25 cellular contexts compared by ENCODE assay signal in genomic region chr16:72084445-72084844, GRCh38. TPM values are rescaled to one million over a fixed set of nuclear protein-coding genes. Genes with fewer than 3 reads are reported as not detected.
DNase-seq lines count a peak whose midpoint lies in the region; ATAC-seq, FAIRE-seq and TF ChIP-seq lines count a peak whose summit lies in the region.
"Had no signal": no experiment of that assay in that cellular context is flagged by ENCODE, and none has a peak within 500 bp of the region (broad histone marks: within the 10 kb centered on the region; RNA-seq: fewer than 3 reads in every experiment).

No MANE protein-coding gene starts in this region.

- TF ChIP-seq CTCF in left ventricle myocardium inferior (IDR thresholded peaks at IDR 0.05; ENCODE audit: borderline replicate concordance), result no peak
- TF ChIP-seq CTCF in HCT116 (IDR thresholded peaks at IDR 0.05 in 2 of 3, conservative IDR thresholded peaks at IDR 0.05 in 1 of 3; ENCODE audit: borderline replicate concordance in 1 of 3, insufficient read depth in 1 of 3, low read depth in 2 of 3, low read length in 2 of 3), result no peak
- TF ChIP-seq CTCF in GM12878 (IDR thresholded peaks at IDR 0.05 in 2 of 3, conservative IDR thresholded peaks at IDR 0.05 in 1 of 3; ENCODE audit: control insufficient read depth in 2 of 3, extremely low read depth in 1 of 3, insufficient read depth in 1 of 3, low read depth in 3 of 3, low read length in 3 of 3), result no peak

- RAD21 ChIA-PET in HCT116 (lab: Charles Lee; ENCODE audit: low non-redundant PET in 1 of 2, low total read pairs in 2 of 2, uncharacterized antibody in 2 of 2, unreplicated experiment in 2 of 2) (no interaction called here), GM12878 (lab: Charles Lee; ENCODE audit: unreplicated experiment) (no interaction called here)

- no peaks in the 10 kb centered on the region for H3K9me2 ChIP-seq in HCT116 (ENCODE audit: insufficient read depth)

- POLR2A ChIA-PET in HCT116 (lab: Charles Lee), result no interaction called here
- POLR2A ChIA-PET in GM12878 (lab: Charles Lee), result no interaction called here

- no peak for FAIRE-seq in GM12878 (lab: Jason Lieb, UNC)
- FAIRE-seq: A549, D721Med, GM12892, H54 had no signal

- H4K20me1 ChIP-seq in HCT116 (ENCODE audit: insufficient read depth), result no peaks in the 10 kb centered on the region
- H4K20me1 ChIP-seq in GM12878 (ENCODE audit: control insufficient read depth, insufficient read depth), result no peaks in the 10 kb centered on the region

- no peak overlapping the region for H3K27ac Mint-ChIP-seq in activated T-cell treated with anti-CD3 and anti-CD28 coated beads, Interleukin-2, amount 50 U/mL, for 72 hours
- H3K27ac Mint-ChIP-seq: CD14-positive monocyte; CD4-positive, alpha-beta T cell had no signal

- SMC1A ChIA-PET in GM12878 (lab: Charles Lee; ENCODE audit: uncharacterized antibody, unreplicated experiment), result interaction anchor here (1.2 to 1.5 kb wide), 2 partner anchors 7 to 15 kb away, joined by 3 read pairs; no protein-coding TSS in a partner anchor

- H3K9me3 ChIP-seq in left ventricle myocardium inferior (replicated peaks) (peaks cover 8% of the 10 kb centered on the region), HCT116 (ENCODE audit: control insufficient read depth in 1 of 2, insufficient read depth in 1 of 2, low read depth in 1 of 2, low read length in 2 of 2) (peaks cover 11 to 13% of the 10 kb centered on the region in 2 experiments; a peak in 2 of 4 replicates), GM12878 (replicated peaks; ENCODE audit: control insufficient read depth, insufficient read depth, low read length) (peaks cover 3% of the 10 kb centered on the region; the same call in 1 of the 3 replicates)
- H3K9me3 ChIP-seq: BE2C, HAP-1 had no signal

- H3K36me3 ChIP-seq in left ventricle myocardium inferior (peaks cover 51% of the 10 kb centered on the region), HCT116 (ENCODE audit: control insufficient read depth in 1 of 2, insufficient read depth in 2 of 2, low read length in 2 of 2) (peaks cover 21 to 25% of the 10 kb centered on the region in 2 experiments; a peak in 3 of 4 replicates), GM12878 (ENCODE audit: control insufficient read depth in 2 of 2, insufficient read depth in 2 of 2, low read length in 1 of 2) (peaks cover 4 to 16% of the 10 kb centered on the region in 2 experiments; a peak in 2 of 4 replicates)

- no peak for DNase-seq in left ventricle myocardium inferior
- DNase-seq in left cardiac atrium, result no peak
- no peak for DNase-seq in HCT116 (ENCODE audit: low read depth, low spot score)
- no peak for DNase-seq in GM12878 (ENCODE audit: low read depth, low spot score)
- no peak for DNase-seq in NCI-H187 treated with DMSO at 0.1 percent for 48 hours (lab: John Stamatoyannopoulos, UW)
- DNase-seq in activated T-cell treated with anti-CD3 and anti-CD28 coated beads, Interleukin-2, amount 50 U/mL, for 72 hours, result no peak
- DNase-seq: 8988T; ACHN; AML-193; BE2C; CD4-positive, alpha-beta T cell; CD8-positive, alpha-beta memory T cell; DMS 273 treated with DMSO at 0.1 percent for 48 hours; DMS79; GF-D8; GOT3 had no signal

- H3K27me3 ChIP-seq in left ventricle myocardium inferior (ENCODE audit: low read depth) (no peaks in the 10 kb centered on the region), HCT116 (ENCODE audit: insufficient read depth, low read length) (no peaks in the 10 kb centered on the region), GM12878 (replicated peaks in 1 of 2; ENCODE audit: control insufficient read depth in 2 of 2, insufficient read depth in 2 of 2, low read length in 1 of 2) (no peaks in the 10 kb centered on the region)
- H3K27me3 ChIP-seq: BE2C; BLaER1 treated with 17β-estradiol and CSF1 and Interleukin-3, amounts not matched to agents 10 nM and 100 nM had no signal

- H3K4me1 ChIP-seq in left ventricle myocardium inferior (peaks cover 13% of the 10 kb centered on the region), HCT116 (ENCODE audit: control insufficient read depth in 1 of 2, insufficient read depth in 2 of 2, low read length in 2 of 2) (peaks cover 9 to 18% of the 10 kb centered on the region in 2 experiments; a peak in 3 of 4 replicates), GM12878 (ENCODE audit: control insufficient read depth, insufficient read depth, low read length) (no peaks in the 10 kb centered on the region)
- H3K4me1 ChIP-seq: BE2C; BLaER1 treated with 17β-estradiol and CSF1 and Interleukin-3, amounts not matched to agents 10 nM and 100 nM; HAP-1 had no signal

- H2AFZ ChIP-seq in HCT116 (ENCODE audit: low read depth, low read length, poor library complexity, severe bottlenecking) (no peak overlapping the region), GM12878 (ENCODE audit: control insufficient read depth, low read depth, low read length) (no peak overlapping the region)

- TF ChIP-seq EP300 in GM12878 (IDR thresholded peaks at IDR 0.05; ENCODE audit: borderline replicate concordance in 1 of 2, control insufficient read depth in 1 of 2, low read depth in 2 of 2, low read length in 2 of 2), result no peak

- peaks cover 1 to 2% of the 10 kb centered on the region in 2 donors for H3K9me3 Mint-ChIP-seq in activated T-cell treated with anti-CD3 and anti-CD28 coated beads, Interleukin-2, amount 50 U/mL, for 72 hours

- H3K4me3 Mint-ChIP-seq in activated T-cell treated with anti-CD3 and anti-CD28 coated beads, Interleukin-2, amount 50 U/mL, for 72 hours, result no peak overlapping the region
- H3K4me3 Mint-ChIP-seq: CD14-positive monocyte; CD4-positive, alpha-beta T cell; CD8-positive, alpha-beta memory T cell had no signal

- intact Hi-C loops in left ventricle myocardium inferior (cut with micrococcal nuclease), result no loop called here
- intact Hi-C loops in left cardiac atrium (cut with DNase I), result no loop called here
- intact Hi-C loops in HCT116 (cut with micrococcal nuclease), result no loop called here
- intact Hi-C loops in GM12878 (cut with micrococcal nuclease; ENCODE audit: unreplicated experiment), result no loop called here

- H3K4me2 ChIP-seq in HCT116 (ENCODE audit: low read length) (no peak overlapping the region), GM12878 (ENCODE audit: control insufficient read depth, insufficient read depth) (no peak overlapping the region)
- H3K4me2 ChIP-seq: A549; BLaER1 treated with 17β-estradiol and CSF1 and Interleukin-3, amounts not matched to agents 10 nM and 100 nM had no signal

- H3K79me2 ChIP-seq in HCT116 (ENCODE audit: insufficient read depth, low read length) (no peaks in the 10 kb centered on the region), GM12878 (ENCODE audit: control insufficient read depth, insufficient read depth, low read length) (no peaks in the 10 kb centered on the region)

- no TSS peak for BruUV-seq in HCT116 (replicated peaks; lab: Mats Ljungman, UMichigan)
- BruUV-seq in GM12878 (replicated peaks; lab: Mats Ljungman, UMichigan), result no TSS peak

- peaks cover 18 to 31% of the 10 kb centered on the region in 2 donors for H3K36me3 Mint-ChIP-seq in activated T-cell treated with anti-CD3 and anti-CD28 coated beads, Interleukin-2, amount 50 U/mL, for 72 hours (ENCODE audit: insufficient read depth in 2 of 2)

- TF ChIP-seq POLR2A in HCT116 (IDR thresholded peaks at IDR 0.05; ENCODE audit: borderline replicate concordance, extremely low read depth, insufficient read depth, insufficient read length) (no peak), GM12878 (IDR thresholded peaks at IDR 0.05; ENCODE audit: low read depth, low read length) (no peak)

- H3K27ac ChIP-seq in left ventricle myocardium inferior (replicated peaks) (peak overlapping the region; percentile 73), HCT116 (ENCODE audit: low read depth, low read length) (no peak overlapping the region), GM12878 (ENCODE audit: control insufficient read depth, insufficient read depth) (no peak overlapping the region)
- H3K27ac ChIP-seq: A549; BLaER1 treated with 17β-estradiol and CSF1 and Interleukin-3, amounts not matched to agents 10 nM and 100 nM had no signal

- no peak overlapping the region for H3K4me3 ChIP-seq in left ventricle myocardium inferior
- H3K4me3 ChIP-seq in HCT116 (replicated peaks in 1 of 2; ENCODE audit: low read depth in 1 of 2, low read length in 2 of 2), result no peak overlapping the region
- H3K4me3 ChIP-seq in GM12878, result no peak overlapping the region
- H3K4me3 ChIP-seq: A549, HAP-1 had no signal

- H3K9ac ChIP-seq in HCT116 (ENCODE audit: low read length) (no peak overlapping the region), GM12878 (ENCODE audit: control insufficient read depth, insufficient read depth, low read length) (no peak overlapping the region)
- H3K9ac ChIP-seq: BLaER1 treated with 17β-estradiol and CSF1 and Interleukin-3, amounts not matched to agents 10 nM and 100 nM had no signal

- ATAC-seq in left cardiac atrium, result no peak
- no peak for ATAC-seq in HCT116
- ATAC-seq in GM12878, result no peak
- ATAC-seq in activated T-cell treated with anti-CD3 and anti-CD28 coated beads, Interleukin-2, amount 50 U/mL, for 72 hours (replicated peaks in 1 of 2), result no peak
- ATAC-seq: A549 had no signal

- TF ChIP-seq RAD21 in HCT116 (IDR thresholded peaks at IDR 0.05; ENCODE audit: low read depth) (no peak), GM12878 (IDR thresholded peaks at IDR 0.05; ENCODE audit: insufficient read depth, low read depth, low read length) (no peak)

- WGBS in GM12878 (ENCODE audit: insufficient coverage, insufficient replicate concordance, low lambda C conversion rate, missing lambda C conversion rate), result 98% methylated on average over 10 of the region's 10 CpGs

- CTCF ChIA-PET in HCT116 (lab: Charles Lee) (no interaction called here), GM12878 (lab: Yijun Ruan, JAX) (no interaction called here)

- H3K27me3 Mint-ChIP-seq in activated T-cell treated with anti-CD3 and anti-CD28 coated beads, Interleukin-2, amount 50 U/mL, for 72 hours (ENCODE audit: low read depth), result no peaks in the 10 kb centered on the region
- H3K27me3 Mint-ChIP-seq: CD4-positive, alpha-beta T cell; CD8-positive, alpha-beta memory T cell had no signal

- in situ Hi-C loops in GM12878 (cut with MboI), result no loop called here

- no peaks in the 10 kb centered on the region for H3K4me1 Mint-ChIP-seq in activated T-cell treated with anti-CD3 and anti-CD28 coated beads, Interleukin-2, amount 50 U/mL, for 72 hours (ENCODE audit: low read depth)
- H3K4me1 Mint-ChIP-seq: CD14-positive monocyte had no signal

RNA-seq across cellular contexts. Expression of gene TXNL4B, which starts 9.0 kb away (rescaled TPM):
- total RNA-seq in left ventricle myocardium inferior (6.7 TPM), left cardiac atrium (1 to 10 TPM; 6.5 to 7.8 TPM), HCT116 (2021; ENCODE audit: unreplicated experiment) (15.5 TPM), GM12878 (2014; rRNA removed) (13.3 and 15.2 TPM in 2 replicates), GM12878 (2014; rRNA removed; fragmentation: Illumina TruSeq; extraction: Trizol) (11.1 TPM in 2 replicates), GM12878 (2021) (14.0 and 17.2 TPM in 2 replicates)
- 7.3 and 8.4 TPM in 2 replicates for polyA plus RNA-seq in HCT116 (2012)
- total RNA-seq in GM12878 (2013; cell fraction: nucleolus; rRNA removed), result 15.0 and 18.1 TPM in 2 replicates
- polyA plus RNA-seq in GM12878 (2011; ENCODE audit: low read depth), result 8.4 TPM
- polyA plus RNA-seq in GM12878 (2011; rRNA removed) (24.0 and 42.1 TPM in 2 replicates), GM12878 (2014; fragmentation: Illumina TruSeq; extraction: Trizol) (16.2 and 16.3 TPM in 2 replicates), GM12878 (2014; fragmentation: Nextera tagmentation; extraction: Ambion mirVana) (10 to 100 TPM; 13.8 to 15.5 TPM), GM12878 (2014; rRNA removed) (13.4 and 16.9 TPM in 2 replicates), GM12878 (2016; fragmentation: Nextera tagmentation; extraction: Ambion mirVana) (10 to 100 TPM; 22.6 TPM)
- 14.6 and 16.4 TPM in 2 replicates for polyA plus RNA-seq in GM12878 (2011; cell fraction: cytosol; rRNA removed)
- polyA plus RNA-seq in GM12878 (2011; cell fraction: nucleus; rRNA removed), result 7.9 and 9.1 TPM in 2 replicates
- polyA plus RNA-seq in GM12878 (2012), result 10.7 and 11.5 TPM in 2 replicates
- polyA minus RNA-seq in GM12878 (2011; rRNA and poly(A)+ RNA removed), result 9.0 and 10.5 TPM in 2 replicates
- 4.4 and 5.4 TPM in 2 replicates for polyA minus RNA-seq in GM12878 (2011; cell fraction: cytosol; rRNA and poly(A)+ RNA removed)
- polyA minus RNA-seq in GM12878 (2011; cell fraction: nucleus; rRNA and poly(A)+ RNA removed), result 4.4 and 6.5 TPM in 2 replicates
- total RNA-seq in activated T-cell treated with anti-CD3 and anti-CD28 coated beads, Interleukin-2, amount 50 U/mL, for 72 hours, result 10 to 100 TPM; 29.3 to 34.4 TPM

RNA-seq across cellular contexts. Expression of gene DHX38, which starts 9.2 kb away (rescaled TPM):
- total RNA-seq in left ventricle myocardium inferior, result 38.7 TPM
- 10 to 100 TPM; 33.5 to 45.3 TPM for total RNA-seq in left cardiac atrium
- total RNA-seq in HCT116 (2021; ENCODE audit: unreplicated experiment), result 71.0 TPM
- 65.0 and 76.8 TPM in 2 replicates for polyA plus RNA-seq in HCT116 (2012)
- 75.4 and 90.2 TPM in 2 replicates for total RNA-seq in GM12878 (2013; cell fraction: nucleolus; rRNA removed)
- total RNA-seq in GM12878 (2014; rRNA removed), result 47.7 and 48.8 TPM in 2 replicates
- total RNA-seq in GM12878 (2014; rRNA removed; fragmentation: Illumina TruSeq; extraction: Trizol), result 32.7 and 38.8 TPM in 2 replicates
- total RNA-seq in GM12878 (2021), result 67.0 and 67.8 TPM in 2 replicates
- 41.8 TPM for polyA plus RNA-seq in GM12878 (2011; ENCODE audit: low read depth)
- polyA plus RNA-seq in GM12878 (2011; rRNA removed), result 23.9 and 35.7 TPM in 2 replicates
- 42.0 and 50.8 TPM in 2 replicates for polyA plus RNA-seq in GM12878 (2011; cell fraction: cytosol; rRNA removed)
- 179 and 255 TPM in 2 replicates for polyA plus RNA-seq in GM12878 (2011; cell fraction: nucleus; rRNA removed)
- polyA plus RNA-seq in GM12878 (2012), result 57.3 and 77.4 TPM in 2 replicates
- 39.0 and 40.3 TPM in 2 replicates for polyA plus RNA-seq in GM12878 (2014; fragmentation: Illumina TruSeq; extraction: Trizol)
- polyA plus RNA-seq in GM12878 (2014; fragmentation: Nextera tagmentation; extraction: Ambion mirVana), result 1 to 10 TPM; 2.1 to 5.8 TPM
- 51.7 and 60.3 TPM in 2 replicates for polyA plus RNA-seq in GM12878 (2014; rRNA removed)
- polyA plus RNA-seq in GM12878 (2016; fragmentation: Nextera tagmentation; extraction: Ambion mirVana), result 10 to 100 TPM; 46.1 to 47.1 TPM
- polyA minus RNA-seq in GM12878 (2011; rRNA and poly(A)+ RNA removed), result 65.1 and 79.6 TPM in 2 replicates
- polyA minus RNA-seq in GM12878 (2011; cell fraction: cytosol; rRNA and poly(A)+ RNA removed), result 23.4 and 33.1 TPM in 2 replicates
- 41.0 and 69.0 TPM in 2 replicates for polyA minus RNA-seq in GM12878 (2011; cell fraction: nucleus; rRNA and poly(A)+ RNA removed)
- total RNA-seq in activated T-cell treated with anti-CD3 and anti-CD28 coated beads, Interleukin-2, amount 50 U/mL, for 72 hours, result 10 to 100 TPM; 74.9 to 82.7 TPM

RNA-seq across cellular contexts. Expression of gene HPR, which starts 21.4 kb away (rescaled TPM):
- total RNA-seq in left ventricle myocardium inferior (67.8 TPM), left cardiac atrium (10 to 100 TPM in 1 of 2 donors, 1 to 10 TPM in 1; 9.2 to 18.1 TPM), HCT116 (2021; ENCODE audit: unreplicated experiment) (not detected), GM12878 (2014; rRNA removed) (not detected in 2 replicates), GM12878 (2014; rRNA removed; fragmentation: Illumina TruSeq; extraction: Trizol) (not detected in 2 replicates), GM12878 (2021) (not detected in 2 replicates)
- not detected in 2 replicates for polyA plus RNA-seq in HCT116 (2012)
- total RNA-seq in GM12878 (2013; cell fraction: nucleolus; rRNA removed), result not detected in 2 replicates
- polyA plus RNA-seq in GM12878 (2011; ENCODE audit: low read depth), result not detected
- polyA plus RNA-seq in GM12878 (2011; rRNA removed) (not detected in 2 replicates), GM12878 (2014; fragmentation: Illumina TruSeq; extraction: Trizol) (not detected in 2 replicates), GM12878 (2014; fragmentation: Nextera tagmentation; extraction: Ambion mirVana) (not detected), GM12878 (2014; rRNA removed) (not detected in 2 replicates), GM12878 (2016; fragmentation: Nextera tagmentation; extraction: Ambion mirVana) (under 1 TPM in 1 of 2 experiments, not detected in 1; 0.15 TPM)
- polyA plus RNA-seq in GM12878 (2011; cell fraction: cytosol; rRNA removed), result not detected in 2 replicates
- polyA plus RNA-seq in GM12878 (2011; cell fraction: nucleus; rRNA removed), result not detected in 2 replicates
- polyA plus RNA-seq in GM12878 (2012), result not detected in 2 replicates
- not detected in 2 replicates for polyA minus RNA-seq in GM12878 (2011; rRNA and poly(A)+ RNA removed)
- polyA minus RNA-seq in GM12878 (2011; cell fraction: cytosol; rRNA and poly(A)+ RNA removed), result not detected in 2 replicates
- polyA minus RNA-seq in GM12878 (2011; cell fraction: nucleus; rRNA and poly(A)+ RNA removed), result not detected in 2 replicates
- not detected for total RNA-seq in activated T-cell treated with anti-CD3 and anti-CD28 coated beads, Interleukin-2, amount 50 U/mL, for 72 hours
- total RNA-seq: CD4-positive, alpha-beta T cell; CD8-positive, alpha-beta memory T cell; Daoy; G401 had no signal
- polyA plus RNA-seq: A549; CD14-positive monocyte; CD8-positive, alpha-beta memory T cell had no signal

RNA-seq across cellular contexts. Expression of gene HP, which starts 30.1 kb away (rescaled TPM):
- 1.6 TPM for total RNA-seq in left ventricle myocardium inferior
- 100 to 1,000 TPM; 192 to 348 TPM for total RNA-seq in left cardiac atrium
- total RNA-seq in HCT116 (2021; ENCODE audit: unreplicated experiment), result 18.1 TPM
- polyA plus RNA-seq in HCT116 (2012), result not detected in 2 replicates
- not detected in 2 replicates for total RNA-seq in GM12878 (2013; cell fraction: nucleolus; rRNA removed)
- total RNA-seq in GM12878 (2014; rRNA removed), result not detected in 2 replicates
- total RNA-seq in GM12878 (2014; rRNA removed; fragmentation: Illumina TruSeq; extraction: Trizol), result not detected in 2 replicates
- total RNA-seq in GM12878 (2021), result 8.7 and 10.8 TPM in 2 replicates
- polyA plus RNA-seq in GM12878 (2011; ENCODE audit: low read depth), result not detected
- polyA plus RNA-seq in GM12878 (2011; rRNA removed), result not detected in 2 replicates
- not detected in 2 replicates for polyA plus RNA-seq in GM12878 (2011; cell fraction: cytosol; rRNA removed)
- polyA plus RNA-seq in GM12878 (2011; cell fraction: nucleus; rRNA removed), result not detected in 2 replicates
- polyA plus RNA-seq in GM12878 (2012), result 0.14 TPM in 1 of 2 replicates, not detected in the other
- polyA plus RNA-seq in GM12878 (2014; fragmentation: Illumina TruSeq; extraction: Trizol), result not detected in 2 replicates
- not detected for polyA plus RNA-seq in GM12878 (2014; fragmentation: Nextera tagmentation; extraction: Ambion mirVana)
- polyA plus RNA-seq in GM12878 (2014; rRNA removed), result 0.03 TPM in 1 of 2 replicates, not detected in the other
- polyA plus RNA-seq in GM12878 (2016; fragmentation: Nextera tagmentation; extraction: Ambion mirVana), result not detected
- polyA minus RNA-seq in GM12878 (2011; rRNA and poly(A)+ RNA removed), result not detected in 2 replicates
- not detected in 2 replicates for polyA minus RNA-seq in GM12878 (2011; cell fraction: cytosol; rRNA and poly(A)+ RNA removed)
- polyA minus RNA-seq in GM12878 (2011; cell fraction: nucleus; rRNA and poly(A)+ RNA removed), result not detected in 2 replicates
- total RNA-seq in activated T-cell treated with anti-CD3 and anti-CD28 coated beads, Interleukin-2, amount 50 U/mL, for 72 hours, result not detected
- total RNA-seq: CD4-positive, alpha-beta T cell; CD8-positive, alpha-beta memory T cell; Daoy; G401 had no signal
- polyA plus RNA-seq: CD8-positive, alpha-beta memory T cell had no signal
